Comparison of ENCODE assay signal across 12 cellular contexts in genomic region chr2:70255637-70256314, GRCh38. TPM values are rescaled to one million over a fixed set of nuclear protein-coding genes. Genes with fewer than 3 reads are reported as not detected.
A peak's percentile ranks its signal among the peaks of the same experiment; 100 is the strongest.
DNase-seq lines count a peak whose midpoint lies in the region; ATAC-seq and TF ChIP-seq lines count a peak whose summit lies in the region.
"Had no signal": no experiment of that assay in that cellular context is flagged by ENCODE, and none has a peak within 500 bp of the region (broad histone marks: within the 10 kb centered on the region; RNA-seq: fewer than 3 reads in every experiment).

No MANE protein-coding gene starts in this region.

- DNase-seq in activated T-cell treated with anti-CD3 and anti-CD28 coated beads, Interleukin-2, amount 50 U/mL, for 72 hours = no peak
- no peak for DNase-seq in activated T-cell treated with anti-CD3 and anti-CD28 coated beads, Interleukin-2, amount 50 U/mL, for 48 hours
- DNase-seq in NCI-H1436 (lab: John Stamatoyannopoulos, UW) = peak; percentile 32
- DNase-seq in glutamatergic neuron = no peak
- DNase-seq in stimulated activated effector memory CD8-positive, alpha-beta T cell treated with anti-CD3 and anti-CD28 coated beads, Interleukin-12 subunit alpha, Interleukin-12 subunit beta, amount 100 ng/mL, for 72 hours (ENCODE audit: low spot score in 2 of 2) = no peak
- DNase-seq: DMS 273 treated with DMSO at 0.1 percent for 48 hours, NCI-H2107, NCI-H226, NCI-H526 treated with DMSO at 0.1 percent for 48 hours, PC-3 had no signal

- TF ChIP-seq CTCF in glutamatergic neuron (IDR thresholded peaks at IDR 0.05; ENCODE audit: partially characterized antibody, unreplicated experiment) = no peak

- peak overlapping the region; percentile 11 to 47 for H3K4me3 Mint-ChIP-seq in activated T-cell treated with anti-CD3 and anti-CD28 coated beads, Interleukin-2, amount 50 U/mL, for 72 hours
- H3K4me3 Mint-ChIP-seq in glutamatergic neuron (ENCODE audit: unreplicated experiment) = no peak overlapping the region
- H3K4me3 Mint-ChIP-seq in stimulated activated effector memory CD8-positive, alpha-beta T cell treated with anti-CD3 and anti-CD28 coated beads, Interleukin-12 subunit alpha, Interleukin-12 subunit beta, amount 100 ng/mL, for 72 hours = peak overlapping the region; percentile 35

- H3K36me3 Mint-ChIP-seq in activated T-cell treated with anti-CD3 and anti-CD28 coated beads, Interleukin-2, amount 50 U/mL, for 72 hours (ENCODE audit: insufficient read depth in 2 of 2) = peaks cover 0 to 7% of the 10 kb centered on the region in 2 donors
- no peaks in the 10 kb centered on the region for H3K36me3 Mint-ChIP-seq in glutamatergic neuron (ENCODE audit: unreplicated experiment)
- H3K36me3 Mint-ChIP-seq in stimulated activated effector memory CD8-positive, alpha-beta T cell treated with anti-CD3 and anti-CD28 coated beads, Interleukin-12 subunit alpha, Interleukin-12 subunit beta, amount 100 ng/mL, for 72 hours = peaks cover 15% of the 10 kb centered on the region

- H3K9me3 Mint-ChIP-seq in activated T-cell treated with anti-CD3 and anti-CD28 coated beads, Interleukin-2, amount 50 U/mL, for 72 hours = no peaks in the 10 kb centered on the region
- peaks cover 4% of the 10 kb centered on the region for H3K9me3 Mint-ChIP-seq in glutamatergic neuron (ENCODE audit: unreplicated experiment)
- H3K9me3 Mint-ChIP-seq in stimulated activated effector memory CD8-positive, alpha-beta T cell treated with anti-CD3 and anti-CD28 coated beads, Interleukin-12 subunit alpha, Interleukin-12 subunit beta, amount 100 ng/mL, for 72 hours = no peaks in the 10 kb centered on the region

- peaks cover 19% of the 10 kb centered on the region for H3K4me1 Mint-ChIP-seq in activated T-cell treated with anti-CD3 and anti-CD28 coated beads, Interleukin-2, amount 50 U/mL, for 72 hours (ENCODE audit: low read depth)
- peaks cover 11% of the 10 kb centered on the region for H3K4me1 Mint-ChIP-seq in glutamatergic neuron (ENCODE audit: low read depth, unreplicated experiment)
- H3K4me1 Mint-ChIP-seq in stimulated activated effector memory CD8-positive, alpha-beta T cell treated with anti-CD3 and anti-CD28 coated beads, Interleukin-12 subunit alpha, Interleukin-12 subunit beta, amount 100 ng/mL, for 72 hours = peaks cover 8% of the 10 kb centered on the region

- TF ChIP-seq POLR2A in GM18505 (IDR thresholded peaks at IDR 0.05; ENCODE audit: borderline replicate concordance, extremely low read depth, insufficient read depth, insufficient read length) = no peak

- no peaks in the 10 kb centered on the region for H3K27me3 Mint-ChIP-seq in activated T-cell treated with anti-CD3 and anti-CD28 coated beads, Interleukin-2, amount 50 U/mL, for 72 hours (ENCODE audit: low read depth)
- no peaks in the 10 kb centered on the region for H3K27me3 Mint-ChIP-seq in glutamatergic neuron (ENCODE audit: unreplicated experiment)

- peak overlapping the region; percentile 54 for H3K27ac Mint-ChIP-seq in activated T-cell treated with anti-CD3 and anti-CD28 coated beads, Interleukin-2, amount 50 U/mL, for 72 hours
- H3K27ac Mint-ChIP-seq in glutamatergic neuron (ENCODE audit: unreplicated experiment) = peak overlapping the region; percentile 18
- no peak overlapping the region for H3K27ac Mint-ChIP-seq in stimulated activated effector memory CD8-positive, alpha-beta T cell treated with anti-CD3 and anti-CD28 coated beads, Interleukin-12 subunit alpha, Interleukin-12 subunit beta, amount 100 ng/mL, for 72 hours

- no peak for ATAC-seq in activated T-cell treated with anti-CD3 and anti-CD28 coated beads, Interleukin-2, amount 50 U/mL, for 72 hours (replicated peaks in 1 of 2)
- ATAC-seq in stimulated activated effector memory CD8-positive, alpha-beta T cell treated with anti-CD3 and anti-CD28 coated beads, Interleukin-12 subunit alpha, Interleukin-12 subunit beta, amount 100 ng/mL, for 72 hours = no peak
- ATAC-seq in GM18505 (IDR thresholded peaks at IDR 0.05; ENCODE audit: unreplicated experiment) = no peak
- no peak for ATAC-seq in HG02642 (IDR thresholded peaks at IDR 0.05; ENCODE audit: poor library complexity, unreplicated experiment)
- ATAC-seq: PC-3 had no signal

RNA-seq across cellular contexts. Expression of gene PCYOX1, which starts 2.2 kb away (rescaled TPM):
- 10 to 100 TPM; 16.7 to 18.5 TPM for total RNA-seq in activated T-cell treated with anti-CD3 and anti-CD28 coated beads, Interleukin-2, amount 50 U/mL, for 72 hours
- 45.7 TPM for total RNA-seq in glutamatergic neuron (ENCODE audit: unreplicated experiment)

RNA-seq across cellular contexts. Expression of gene TIA1, which starts 7.3 kb away (rescaled TPM):
- total RNA-seq in activated T-cell treated with anti-CD3 and anti-CD28 coated beads, Interleukin-2, amount 50 U/mL, for 72 hours = 100 to 1,000 TPM; 113 to 119 TPM
- 403 TPM for total RNA-seq in glutamatergic neuron (ENCODE audit: unreplicated experiment)

RNA-seq across cellular contexts. Expression of gene SNRPG, which starts 37.8 kb away (rescaled TPM):
- 100 to 1,000 TPM; 213 to 247 TPM for total RNA-seq in activated T-cell treated with anti-CD3 and anti-CD28 coated beads, Interleukin-2, amount 50 U/mL, for 72 hours
- total RNA-seq in glutamatergic neuron (ENCODE audit: unreplicated experiment) = 114 TPM

RNA-seq across cellular contexts. Expression of gene FAM136A, which starts 46.1 kb away (rescaled TPM):
- 10 to 100 TPM; 60.3 to 62.9 TPM for total RNA-seq in activated T-cell treated with anti-CD3 and anti-CD28 coated beads, Interleukin-2, amount 50 U/mL, for 72 hours
- total RNA-seq in glutamatergic neuron (ENCODE audit: unreplicated experiment) = 17.3 TPM
